ENCODE assay signal across 8 cellular contexts in the genomic region with DNA sequence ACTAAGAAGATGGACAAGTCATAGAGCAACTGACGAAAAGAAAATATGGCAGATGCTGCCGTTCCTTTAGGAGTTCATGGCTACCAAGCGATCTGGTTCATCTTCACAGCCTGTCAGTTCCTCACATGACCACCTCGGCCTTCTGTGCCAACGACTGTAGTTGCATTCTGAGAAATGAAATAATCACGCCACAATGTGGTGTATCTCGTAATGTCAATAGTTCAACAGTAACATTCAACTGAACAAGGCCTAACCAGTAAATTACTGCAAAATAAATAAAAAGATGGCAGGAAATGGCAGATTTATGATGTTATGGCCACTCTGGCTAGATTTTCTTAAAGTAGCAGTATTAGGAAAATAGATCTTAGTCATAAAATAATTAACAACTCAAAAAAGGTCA. TPM values are rescaled to one million over a fixed set of nuclear protein-coding genes. Genes with fewer than 3 reads are reported as not detected.
A peak's percentile ranks its signal among the peaks of the same experiment; 100 is the strongest.
DNase-seq lines count a peak whose midpoint lies in the region; ATAC-seq and TF ChIP-seq lines count a peak whose summit lies in the region.

No MANE protein-coding gene starts in this region.

- H3K27ac Mint-ChIP-seq in activated naive CD4-positive, alpha-beta T cell treated with anti-CD3 and anti-CD28 coated beads, Interleukin-2, amount 50 U/mL, for 72 hours = peak overlapping the region; percentile 63 to 88
- peak overlapping the region in 1 of 2 donors; percentile 96 for H3K27ac Mint-ChIP-seq in natural killer cell

- ATAC-seq in activated naive CD4-positive, alpha-beta T cell treated with anti-CD3 and anti-CD28 coated beads, Interleukin-2, amount 50 U/mL, for 72 hours = peak; percentile 9 to 15
- peak; percentile 43 to 71 (median 64) for ATAC-seq in natural killer cell

- no peaks in the 10 kb centered on the region for H3K9me3 Mint-ChIP-seq in activated naive CD4-positive, alpha-beta T cell treated with anti-CD3 and anti-CD28 coated beads, Interleukin-2, amount 50 U/mL, for 72 hours
- H3K9me3 Mint-ChIP-seq in natural killer cell = no peaks in the 10 kb centered on the region

- DNase-seq in DMS 273 (lab: John Stamatoyannopoulos, UW; ENCODE audit: unreplicated experiment) = peak; percentile 12
- DNase-seq in DMS 273 treated with DMSO at 0.1 percent for 48 hours (lab: John Stamatoyannopoulos, UW) = no peak
- DNase-seq in SHP77 (lab: John Stamatoyannopoulos, UW) = peak; percentile 71 to 82
- no peak for DNase-seq in activated naive CD4-positive, alpha-beta T cell treated with anti-CD3 and anti-CD28 coated beads, Interleukin-2, amount 50 U/mL, for 72 hours (ENCODE audit: low spot score in 2 of 2)
- no peak for DNase-seq in natural killer cell
- DNase-seq in NCI-H2171 (lab: John Stamatoyannopoulos, UW) = no peak
- no peak for DNase-seq in middle frontal gyrus (ENCODE audit: extremely low spot score, low spot score)
- no peak for DNase-seq in kidney tubule cell (ENCODE audit: low spot score)

- TF ChIP-seq CTCF in natural killer cell (IDR thresholded peaks at IDR 0.05) = no peak

- peaks cover 85 to 89% of the 10 kb centered on the region in 2 donors for H3K4me1 Mint-ChIP-seq in natural killer cell

- H3K27me3 Mint-ChIP-seq in natural killer cell (ENCODE audit: low read depth in 2 of 2) = no peaks in the 10 kb centered on the region

- intact Hi-C loops in natural killer cell (cut with micrococcal nuclease) = loop anchor here (1.0 to 10.0 kb wide), 2 partner anchors 9 to 478 kb away; no protein-coding TSS in a partner anchor

- peak overlapping the region; percentile 61 for H3K4me3 Mint-ChIP-seq in natural killer cell

- peaks cover 10 to 28% of the 10 kb centered on the region in 2 donors for H3K36me3 Mint-ChIP-seq in activated naive CD4-positive, alpha-beta T cell treated with anti-CD3 and anti-CD28 coated beads, Interleukin-2, amount 50 U/mL, for 72 hours
- H3K36me3 Mint-ChIP-seq in natural killer cell = no peaks in the 10 kb centered on the region

RNA-seq across cellular contexts. Expression of a gene that starts 4.4 kb away (rescaled TPM):
- total RNA-seq in activated naive CD4-positive, alpha-beta T cell treated with anti-CD3 and anti-CD28 coated beads, Interleukin-2, amount 50 U/mL, for 72 hours = 10 to 100 TPM; 12.4 to 26.1 TPM
- 10 to 100 TPM; 48.3 to 50.7 (median 48.5) TPM for total RNA-seq in natural killer cell

Comparison
In these comparisons a context has a peak if more than half of its experiments do, and no peak if none do; other contexts are left out.
1. DNase-seq: peak in DMS 273 (single experiment) and SHP77 (2 of 2); none in DMS 273 treated with DMSO at 0.1 percent for 48 hours (single experiment), activated naive CD4-positive, alpha-beta T cell treated with anti-CD3 and anti-CD28 coated beads, Interleukin-2, amount 50 U/mL, for 72 hours (0 of 2), natural killer cell (single experiment), NCI-H2171 (single experiment), middle frontal gyrus (single experiment) and kidney tubule cell (single experiment).